ENCODE assay signal across 20 cellular contexts in genomic region chr1:206829282-206829681, GRCh38. TPM values are rescaled to one million over a fixed set of nuclear protein-coding genes. Genes with fewer than 3 reads are reported as not detected.
DNase-seq lines count a peak whose midpoint lies in the region; ATAC-seq and TF ChIP-seq lines count a peak whose summit lies in the region.
"Had no signal": no experiment of that assay in that cellular context is flagged by ENCODE, and none has a peak within 500 bp of the region (broad histone marks: within the 10 kb centered on the region; RNA-seq: fewer than 3 reads in every experiment).

No MANE protein-coding gene starts in this region.

- H3K4me3 Mint-ChIP-seq in CD4-positive, alpha-beta T cell: peak overlapping the region; percentile 12
- H3K4me3 Mint-ChIP-seq in T-helper 2 cell treated with Interferon-gamma antibody and Interleukin-4, amounts not matched to agents 5 μg/mL and 100 μg/mL, for 36 hours: peak overlapping the region; percentile 67
- H3K4me3 Mint-ChIP-seq in effector memory CD8-positive, alpha-beta T cell: peak overlapping the region; percentile 44 to 65

- H3K9ac ChIP-seq in BLaER1: no peak overlapping the region

- no peaks in the 10 kb centered on the region for H3K27me3 Mint-ChIP-seq in CD4-positive, alpha-beta T cell
- peaks cover 17% of the 10 kb centered on the region for H3K27me3 Mint-ChIP-seq in T-helper 2 cell treated with Interferon-gamma antibody and Interleukin-4, amounts not matched to agents 5 μg/mL and 100 μg/mL, for 36 hours (ENCODE audit: low read depth)
- no peaks in the 10 kb centered on the region for H3K27me3 Mint-ChIP-seq in effector memory CD8-positive, alpha-beta T cell

- H3K4me1 Mint-ChIP-seq in CD4-positive, alpha-beta T cell (ENCODE audit: low read depth): peaks cover 46% of the 10 kb centered on the region
- H3K4me1 Mint-ChIP-seq in T-helper 2 cell treated with Interferon-gamma antibody and Interleukin-4, amounts not matched to agents 5 μg/mL and 100 μg/mL, for 36 hours (ENCODE audit: low read depth): peaks cover 67% of the 10 kb centered on the region
- peaks cover 33 to 36% of the 10 kb centered on the region in 2 donors for H3K4me1 Mint-ChIP-seq in effector memory CD8-positive, alpha-beta T cell (ENCODE audit: low read depth in 2 of 2)

- no peaks in the 10 kb centered on the region for H3K27me3 ChIP-seq in BLaER1
- no peaks in the 10 kb centered on the region for H3K27me3 ChIP-seq in CD4-positive, alpha-beta T cell (ENCODE audit: control insufficient read depth, insufficient read depth, low read length)

- H3K36me3 ChIP-seq in BLaER1: no peaks in the 10 kb centered on the region
- H3K36me3 ChIP-seq: lower lobe of right lung, tibial artery had no signal

- H3K9me3 Mint-ChIP-seq in CD4-positive, alpha-beta T cell: no peaks in the 10 kb centered on the region
- H3K9me3 Mint-ChIP-seq in T-helper 2 cell treated with Interferon-gamma antibody and Interleukin-4, amounts not matched to agents 5 μg/mL and 100 μg/mL, for 36 hours: no peaks in the 10 kb centered on the region
- no peaks in the 10 kb centered on the region for H3K9me3 Mint-ChIP-seq in effector memory CD8-positive, alpha-beta T cell

- POLR2A ChIA-PET in CD4-positive, alpha-beta T cell (lab: Charles Lee): interaction anchor here (0.8 to 2.2 kb wide), 6 partner anchors 12 to 90 kb away, joined by 3 to 10 read pairs (median 4); no protein-coding TSS in a partner anchor

- DNase-seq in CD4-positive, alpha-beta T cell: peak in 2 of 10 experiments; percentile 10 to 17
- no peak for DNase-seq in T-helper 2 cell treated with Interferon-gamma antibody and Interleukin-4, amounts not matched to agents 5 μg/mL and 100 μg/mL, for 36 hours (ENCODE audit: low spot score)
- DNase-seq in effector memory CD8-positive, alpha-beta T cell: peak; percentile 8 to 15 (median 12)
- DNase-seq in GM03348 (ENCODE audit: low spot score) (no peak), DMS114 treated with DMSO at 0.1 percent for 48 hours (lab: John Stamatoyannopoulos, UW; ENCODE audit: unreplicated experiment) (no peak)
- DNase-seq: activated CD8-positive, alpha-beta memory T cell treated with anti-CD3 and anti-CD28 coated beads, Interleukin-2, amount 50 U/mL, for 4 hours; central memory CD4-positive, alpha-beta T cell; DND-41; effector CD8-positive, alpha-beta T cell; lower lobe of right lung; NCI-H146; posterior cingulate gyrus; stimulated activated CD4-positive, alpha-beta T cell treated with anti-CD3 and anti-CD28 coated beads, Interleukin-4, amount 100 ng/mL, for 4 hours; stimulated activated CD8-positive, alpha-beta memory T cell treated with anti-CD3 and anti-CD28 coated beads, Interleukin-4, amount 100 ng/mL, for 48 hours; tibial artery had no signal

- 0 out of 2 replicates have a peak overlapping the region, but pooled peaks have one; percentile 23 for H3K27ac ChIP-seq in BLaER1
- H3K27ac ChIP-seq in CD4-positive, alpha-beta T cell (ENCODE audit: low read depth, low read length): peak overlapping the region; percentile 5
- H3K27ac ChIP-seq: lower lobe of right lung, RWPE1, tibial artery had no signal

- intact Hi-C loops in CD4-positive, alpha-beta T cell (cut with DNase I, micrococcal nuclease): no loop called here

- ATAC-seq in CD4-positive, alpha-beta T cell (ENCODE audit: poor library complexity): no peak
- ATAC-seq in effector memory CD8-positive, alpha-beta T cell (replicated peaks): peak; percentile 84
- no peak for ATAC-seq in GM21619 (IDR thresholded peaks at IDR 0.05; ENCODE audit: unreplicated experiment)
- ATAC-seq: lower lobe of right lung had no signal

- H3K36me3 Mint-ChIP-seq in CD4-positive, alpha-beta T cell (ENCODE audit: low read depth): no peaks in the 10 kb centered on the region
- no peaks in the 10 kb centered on the region for H3K36me3 Mint-ChIP-seq in T-helper 2 cell treated with Interferon-gamma antibody and Interleukin-4, amounts not matched to agents 5 μg/mL and 100 μg/mL, for 36 hours (ENCODE audit: low read depth)
- H3K36me3 Mint-ChIP-seq in effector memory CD8-positive, alpha-beta T cell (ENCODE audit: insufficient read depth): peaks cover 3% of the 10 kb centered on the region

- peak overlapping the region; percentile 74 for H3K4me2 ChIP-seq in BLaER1

- no peaks in the 10 kb centered on the region for H4K20me1 ChIP-seq in BLaER1

- no peaks in the 10 kb centered on the region for H3K9me3 ChIP-seq in BLaER1
- no peaks in the 10 kb centered on the region for H3K9me3 ChIP-seq in CD4-positive, alpha-beta T cell (ENCODE audit: control insufficient read depth, low read length)
- H3K9me3 ChIP-seq: lower lobe of right lung, tibial artery had no signal

- H3K4me3 ChIP-seq in BLaER1: no peak overlapping the region
- H3K4me3 ChIP-seq: lower lobe of right lung, tibial artery had no signal

- peaks cover 91% of the 10 kb centered on the region for H3K4me1 ChIP-seq in BLaER1
- H3K4me1 ChIP-seq: tibial artery had no signal

- peak overlapping the region; percentile 73 for H3K27ac Mint-ChIP-seq in CD4-positive, alpha-beta T cell
- H3K27ac Mint-ChIP-seq in T-helper 2 cell treated with Interferon-gamma antibody and Interleukin-4, amounts not matched to agents 5 μg/mL and 100 μg/mL, for 36 hours: peak overlapping the region; percentile 87
- H3K27ac Mint-ChIP-seq in effector memory CD8-positive, alpha-beta T cell: peak overlapping the region; percentile 33 to 77

- TF ChIP-seq CTCF in CD4-positive, alpha-beta T cell (IDR thresholded peaks at IDR 0.05): no peak

- CTCF ChIA-PET in CD4-positive, alpha-beta T cell (lab: Charles Lee): no interaction called here

RNA-seq across cellular contexts. Expression of gene IL20, which starts 36.1 kb away (rescaled TPM):
- total RNA-seq in CD4-positive, alpha-beta T cell: not detected
- total RNA-seq: fibroblast of lung, lower lobe of right lung, skeletal muscle tissue had no signal

RNA-seq across cellular contexts. Expression of gene IL10, which starts 57.0 kb away (rescaled TPM):
- total RNA-seq in CD4-positive, alpha-beta T cell: under 1 TPM; 0.27 to 0.87 TPM
- total RNA-seq: fibroblast of lung had no signal

RNA-seq across cellular contexts. Expression of gene IL19, which starts 58.7 kb away (rescaled TPM):
- total RNA-seq in CD4-positive, alpha-beta T cell: not detected
- total RNA-seq: fibroblast of lung, lower lobe of right lung, skeletal muscle tissue had no signal

Comparison
In these comparisons a context has a peak if more than half of its experiments do, and no peak if none do; other contexts are left out.
1. DNase-seq: peak in effector memory CD8-positive, alpha-beta T cell (3 of 3); none in T-helper 2 cell treated with Interferon-gamma antibody and Interleukin-4, amounts not matched to agents 5 μg/mL and 100 μg/mL, for 36 hours (single experiment), GM03348 (single experiment) and DMS114 treated with DMSO at 0.1 percent for 48 hours (single experiment).
2. H3K4me3 Mint-ChIP-seq: peak in every context shown above with its lines; median percentile 67 in T-helper 2 cell treated with Interferon-gamma antibody and Interleukin-4, amounts not matched to agents 5 μg/mL and 100 μg/mL, for 36 hours; 54 in effector memory CD8-positive, alpha-beta T cell; 12 in CD4-positive, alpha-beta T cell.
3. Peak in every context shown above with its lines, with median percentiles within 50 percentile points of each other: H3K27ac Mint-ChIP-seq.